Comparison of ENCODE assay signal across 8 cellular contexts in the genomic region with DNA sequence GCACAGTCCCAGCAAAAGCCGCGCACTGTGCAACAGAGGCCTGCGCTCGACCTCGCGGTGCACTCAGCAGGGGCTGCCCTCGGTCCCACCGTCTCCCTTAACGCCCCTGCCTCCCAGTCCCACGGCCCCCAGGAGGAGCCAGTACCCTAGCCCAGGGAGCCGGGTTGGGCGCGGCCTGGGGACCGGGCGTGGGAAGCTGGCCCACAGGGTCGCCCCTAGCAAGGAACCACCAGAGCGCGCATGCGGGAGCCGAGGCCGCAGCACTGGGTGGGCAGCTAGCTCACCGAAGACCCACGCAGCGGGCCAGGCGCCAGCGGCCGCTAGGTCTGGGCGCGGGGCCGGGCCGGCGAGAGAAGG. TPM values are rescaled to one million over a fixed set of nuclear protein-coding genes. Genes with fewer than 3 reads are reported as not detected.
DNase-seq lines count a peak whose midpoint lies in the region; ATAC-seq, FAIRE-seq and TF ChIP-seq lines count a peak whose summit lies in the region.

No MANE protein-coding gene starts in this region.

- no peaks in the 10 kb centered on the region for H3K36me3 Mint-ChIP-seq in CD4-positive, CD25-positive, alpha-beta regulatory T cell
- no peaks in the 10 kb centered on the region for H3K36me3 Mint-ChIP-seq in naive B cell

- 44% methylated on average over 19 of the region's 32 CpGs; no CpG with 5 or more reads in 1 of the 2 experiments for WGBS in H1 (ENCODE audit: extremely low coverage in 1 of 2, insufficient coverage in 1 of 2, insufficient read length in 1 of 2, insufficient replicate concordance in 2 of 2, low coverage in 1 of 2, low lambda C conversion rate in 2 of 2, missing lambda C conversion rate in 1 of 2), 2 experiments

- H2BK5ac ChIP-seq in H1 (ENCODE audit: low read depth, low read length): no peak overlapping the region

- H3K79me2 ChIP-seq in H1 (ENCODE audit: control insufficient read depth in 1 of 2, insufficient read depth in 2 of 2, low read length in 2 of 2): no peaks in the 10 kb centered on the region

- ATAC-seq in CD4-positive, CD25-positive, alpha-beta regulatory T cell (ENCODE audit: low read depth in 2 of 2): no peak
- peak; percentile 17 for ATAC-seq in HG03159 (IDR thresholded peaks at IDR 0.05; ENCODE audit: unreplicated experiment)
- no peak for ATAC-seq in naive B cell (ENCODE audit: low read depth in 2 of 2)

- H3K4me1 ChIP-seq in CD4-positive, CD25-positive, alpha-beta regulatory T cell (ENCODE audit: control insufficient read depth, insufficient read depth, low read length, poor library complexity, severe bottlenecking): peaks cover 6% of the 10 kb centered on the region
- H3K4me1 ChIP-seq in H1 (replicated peaks in 1 of 4; ENCODE audit: control insufficient read depth in 3 of 4, insufficient read depth in 4 of 4, low read length in 3 of 4): peaks cover 0 to 6% (median 0%) of the 10 kb centered on the region in 4 experiments; a peak in 2 of 7 replicates

- peak in 1 of 2 experiments; percentile 13; a peak in 1 of 4 replicates for TF ChIP-seq RAD21 in H1 (IDR thresholded peaks at IDR 0.05 in 1 of 2, conservative IDR thresholded peaks at IDR 0.05 in 1 of 2; ENCODE audit: low read depth in 2 of 2, low read length in 2 of 2)

- peak overlapping the region; percentile 30 for H4K91ac ChIP-seq in H1 (replicated peaks; ENCODE audit: insufficient read length, low read length)

- H2AFZ ChIP-seq in H1 (ENCODE audit: low read length): 0 out of 2 replicates have a peak overlapping the region, but pooled peaks have one; percentile 34

- H2BK15ac ChIP-seq in H1 (ENCODE audit: low read length): no peak overlapping the region

- H3K23ac ChIP-seq in H1 (ENCODE audit: insufficient read length): no peak overlapping the region

- DNase-seq in CD4-positive, CD25-positive, alpha-beta regulatory T cell: no peak
- DNase-seq in H1 (ENCODE audit: low read depth in 1 of 2, low spot score in 2 of 2) (no peak), naive B cell (no peak), DMS153 treated with DMSO at 0.1 percent for 48 hours (lab: John Stamatoyannopoulos, UW; ENCODE audit: unreplicated experiment) (no peak), NAMALWA (ENCODE audit: low spot score) (no peak), GM20000 (ENCODE audit: low spot score) (no peak)
- DNase-seq in stimulated activated CD4-positive, alpha-beta T cell treated with anti-CD3 and anti-CD28 coated beads, Interleukin-15, amount 100 ng/mL, for 24 hours: no peak

- TF ChIP-seq EP300 in H1 (IDR thresholded peaks at IDR 0.05; ENCODE audit: borderline replicate concordance in 1 of 2, low read depth in 2 of 2, low read length in 2 of 2): no peak

- H4K5ac ChIP-seq in H1 (ENCODE audit: insufficient read length, low read depth, low read length): no peak overlapping the region

- H3K4me3 ChIP-seq in CD4-positive, CD25-positive, alpha-beta regulatory T cell (ENCODE audit: low read depth, low read length): no peak overlapping the region
- peak overlapping the region; percentile 58 to 67 (median 62) for H3K4me3 ChIP-seq in H1 (ENCODE audit: extremely low read depth in 1 of 4, insufficient read depth in 2 of 4, low read depth in 3 of 4, low read length in 4 of 4)

- H3K27ac ChIP-seq in CD4-positive, CD25-positive, alpha-beta regulatory T cell (ENCODE audit: insufficient read depth, low read length, poor library complexity, severe bottlenecking): no peak overlapping the region
- no peak overlapping the region for H3K27ac ChIP-seq in H1 (ENCODE audit: low read depth, low read length)

- H3K23me2 ChIP-seq in H1 (ENCODE audit: low read depth, low read length): peaks cover 7% of the 10 kb centered on the region; the same call in 1 of the 2 replicates

- peak overlapping the region; percentile 66 to 91 for H3K4me2 ChIP-seq in H1 (ENCODE audit: insufficient read depth in 1 of 2, low read depth in 2 of 2, low read length in 2 of 2)

- H3K9me3 ChIP-seq in CD4-positive, CD25-positive, alpha-beta regulatory T cell (ENCODE audit: control insufficient read depth in 2 of 2, low read length in 2 of 2): no peaks in the 10 kb centered on the region
- peaks cover 0 to 3% of the 10 kb centered on the region in 2 experiments; a peak in 1 of 4 replicates for H3K9me3 ChIP-seq in H1 (ENCODE audit: insufficient read depth in 2 of 2, low read depth in 1 of 2, low read length in 1 of 2)

- H3K14ac ChIP-seq in H1 (ENCODE audit: insufficient read length): no peak overlapping the region

- H4K20me1 ChIP-seq in H1 (replicated peaks in 1 of 2; ENCODE audit: control insufficient read depth in 1 of 2, insufficient read depth in 2 of 2, low read length in 2 of 2): no peaks in the 10 kb centered on the region

- H3K27me3 ChIP-seq in CD4-positive, CD25-positive, alpha-beta regulatory T cell (ENCODE audit: control insufficient read depth, insufficient read depth, low read length): peaks cover 2% of the 10 kb centered on the region
- H3K27me3 ChIP-seq in H1 (replicated peaks in 1 of 4; ENCODE audit: control insufficient read depth in 3 of 4, extremely low read depth in 1 of 4, insufficient read depth in 3 of 4, low read length in 3 of 4): peaks cover 3 to 14% (median 13%) of the 10 kb centered on the region in 4 experiments; a peak in 6 of 7 replicates

- H3K27me3 Mint-ChIP-seq in CD4-positive, CD25-positive, alpha-beta regulatory T cell: peaks cover 8% of the 10 kb centered on the region
- H3K27me3 Mint-ChIP-seq in naive B cell: peaks cover 0 to 8% (median 1%) of the 10 kb centered on the region in 3 donors

- H3K27ac Mint-ChIP-seq in CD4-positive, CD25-positive, alpha-beta regulatory T cell: no peak overlapping the region
- no peak overlapping the region for H3K27ac Mint-ChIP-seq in naive B cell

- H3K4ac ChIP-seq in H1 (replicated peaks; ENCODE audit: insufficient read length, low read depth, low read length): no peak overlapping the region

- no peaks in the 10 kb centered on the region for H3K79me1 ChIP-seq in H1 (ENCODE audit: low read depth, low read length)

- H2BK20ac ChIP-seq in H1 (ENCODE audit: low read length): no peak overlapping the region

- H2BK12ac ChIP-seq in H1 (ENCODE audit: low read depth, low read length): no peak overlapping the region

- H3K56ac ChIP-seq in H1 (replicated peaks; ENCODE audit: insufficient read length, low read depth, low read length): no peak overlapping the region

- no peak overlapping the region for H2BK120ac ChIP-seq in H1 (replicated peaks; ENCODE audit: low read depth, low read length)

- H3K9ac ChIP-seq in H1 (replicated peaks in 1 of 4; ENCODE audit: extremely low read depth in 1 of 4, low read depth in 3 of 4, low read length in 3 of 4): no peak overlapping the region; a peak in 1 of 7 replicates

- H3K4me3 Mint-ChIP-seq in CD4-positive, CD25-positive, alpha-beta regulatory T cell: peak overlapping the region in 3 of 4 donors; percentile 38 to 56 (median 54)
- H3K4me3 Mint-ChIP-seq in naive B cell: peak overlapping the region; percentile 56 to 82 (median 69)

- FAIRE-seq in H1 (lab: Jason Lieb, UNC): no peak

- H2AK5ac ChIP-seq in H1 (ENCODE audit: low read depth, low read length): no peak overlapping the region

- TF ChIP-seq CTCF in H1 (IDR thresholded peaks at IDR 0.05; ENCODE audit: control extremely low read depth in 1 of 3, insufficient read depth in 1 of 3, low read depth in 1 of 3, low read length in 3 of 3) (no peak), GM20000 (IDR thresholded peaks at IDR 0.05; ENCODE audit: extremely low read depth, missing control alignments) (no peak)

- H3K36me3 ChIP-seq in CD4-positive, CD25-positive, alpha-beta regulatory T cell (ENCODE audit: control insufficient read depth, insufficient read depth, low read length): no peaks in the 10 kb centered on the region
- no peaks in the 10 kb centered on the region for H3K36me3 ChIP-seq in H1 (ENCODE audit: control insufficient read depth in 2 of 4, insufficient read depth in 4 of 4, low read length in 3 of 4)

- H4K8ac ChIP-seq in H1 (ENCODE audit: extremely low read depth, insufficient read depth, low read length): peak overlapping the region; percentile 73

- TF ChIP-seq POLR2A in H1 (IDR thresholded peaks at IDR 0.05; ENCODE audit: control extremely low read depth in 1 of 2, low read depth in 2 of 2, low read length in 2 of 2): no peak

- CTCF ChIA-PET in H1 (lab: Charles Lee; ENCODE audit: partially characterized antibody): interaction anchor here (0.7 to 1.9 kb wide), 8 partner anchors 9 to 72 kb away, joined by 3 to 8 read pairs (median 4); a partner anchor contains a TSS

- 0 out of 2 replicates have a peak overlapping the region, but pooled peaks have one; percentile 83 for H3K18ac ChIP-seq in H1 (ENCODE audit: extremely low read depth, low read length)

- POLR2A ChIA-PET in H1 (lab: Charles Lee; ENCODE audit: partially characterized antibody): interaction anchor here (0.6 to 1.4 kb wide), 2 partner anchors 22 to 32 kb away, joined by 3 to 4 read pairs; a partner anchor contains a TSS

- no peaks in the 10 kb centered on the region for H3K9me3 Mint-ChIP-seq in CD4-positive, CD25-positive, alpha-beta regulatory T cell
- peaks cover 0 to 2% (median 0%) of the 10 kb centered on the region in 7 donors for H3K9me3 Mint-ChIP-seq in naive B cell

- H3K4me1 Mint-ChIP-seq in CD4-positive, CD25-positive, alpha-beta regulatory T cell: peaks cover 0 to 9% (median 0%) of the 10 kb centered on the region in 4 donors
- peaks cover 4 to 14% (median 9%) of the 10 kb centered on the region in 3 donors for H3K4me1 Mint-ChIP-seq in naive B cell

TF ChIP-seq in H1, 55 proteins besides CTCF, POLR2A, EP300 and RAD21:
- TF ChIP-seq JUND (IDR thresholded peaks at IDR 0.05; ENCODE audit: low read length): no peak
- TF ChIP-seq, protein P1, sequence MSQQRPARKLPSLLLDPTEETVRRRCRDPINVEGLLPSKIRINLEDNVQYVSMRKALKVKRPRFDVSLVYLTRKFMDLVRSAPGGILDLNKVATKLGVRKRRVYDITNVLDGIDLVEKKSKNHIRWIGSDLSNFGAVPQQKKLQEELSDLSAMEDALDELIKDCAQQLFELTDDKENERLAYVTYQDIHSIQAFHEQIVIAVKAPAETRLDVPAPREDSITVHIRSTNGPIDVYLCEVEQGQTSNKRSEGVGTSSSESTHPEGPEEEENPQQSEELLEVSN (IDR thresholded peaks at IDR 0.05): peak; percentile 48; the same call in 1 of the 2 replicates

RNA-seq across cellular contexts. Expression of a gene that starts 21.6 kb away (rescaled TPM):
- total RNA-seq in CD4-positive, CD25-positive, alpha-beta regulatory T cell: 9.9 TPM
- polyA plus RNA-seq in CD4-positive, CD25-positive, alpha-beta regulatory T cell: 1 to 10 TPM; 2.4 to 8.2 (median 3.2) TPM
- 28.3 and 30.6 TPM in 2 replicates for total RNA-seq in H1 (2021; fragmentation: NEBNext Ultra II Directional; extraction: Animal tissue kit (Norgen Biotek cat#: 25700))
- polyA plus RNA-seq in H1 (2011; rRNA removed): 5.3 and 6.9 TPM in 2 replicates
- polyA plus RNA-seq in H1 (2011; cell fraction: cytosol; rRNA removed): 7.4 TPM
- polyA plus RNA-seq in H1 (2011; cell fraction: nucleus; rRNA removed): 16.5 TPM
- polyA plus RNA-seq in H1 (2012, experiment 1 of 2): 8.3 to 12.3 TPM (median 9.9 TPM) in 4 replicates
- polyA plus RNA-seq in H1 (2012, experiment 2 of 2): 0.31 TPM
- 16.9 TPM for polyA plus RNA-seq in H1 (2013, experiment 1 of 2)
- 15.3 TPM for polyA plus RNA-seq in H1 (2013, experiment 2 of 2)
- 66.8 and 88.5 TPM in 2 replicates for polyA minus RNA-seq in H1 (2011; rRNA and poly(A)+ RNA removed)
- polyA minus RNA-seq in H1 (2011; cell fraction: cytosol; rRNA and poly(A)+ RNA removed): 22.9 TPM
- 190 TPM for polyA minus RNA-seq in H1 (2011; cell fraction: nucleus; rRNA and poly(A)+ RNA removed)
- 10 to 100 TPM in 5 of 6 donors, 1 to 10 TPM in 1; 6.5 to 19.5 (median 14.4) TPM for polyA plus RNA-seq in naive B cell (ENCODE audit: low read depth in 6 of 6)
